ENCODE assay signal across 14 cellular contexts in the genomic region with DNA sequence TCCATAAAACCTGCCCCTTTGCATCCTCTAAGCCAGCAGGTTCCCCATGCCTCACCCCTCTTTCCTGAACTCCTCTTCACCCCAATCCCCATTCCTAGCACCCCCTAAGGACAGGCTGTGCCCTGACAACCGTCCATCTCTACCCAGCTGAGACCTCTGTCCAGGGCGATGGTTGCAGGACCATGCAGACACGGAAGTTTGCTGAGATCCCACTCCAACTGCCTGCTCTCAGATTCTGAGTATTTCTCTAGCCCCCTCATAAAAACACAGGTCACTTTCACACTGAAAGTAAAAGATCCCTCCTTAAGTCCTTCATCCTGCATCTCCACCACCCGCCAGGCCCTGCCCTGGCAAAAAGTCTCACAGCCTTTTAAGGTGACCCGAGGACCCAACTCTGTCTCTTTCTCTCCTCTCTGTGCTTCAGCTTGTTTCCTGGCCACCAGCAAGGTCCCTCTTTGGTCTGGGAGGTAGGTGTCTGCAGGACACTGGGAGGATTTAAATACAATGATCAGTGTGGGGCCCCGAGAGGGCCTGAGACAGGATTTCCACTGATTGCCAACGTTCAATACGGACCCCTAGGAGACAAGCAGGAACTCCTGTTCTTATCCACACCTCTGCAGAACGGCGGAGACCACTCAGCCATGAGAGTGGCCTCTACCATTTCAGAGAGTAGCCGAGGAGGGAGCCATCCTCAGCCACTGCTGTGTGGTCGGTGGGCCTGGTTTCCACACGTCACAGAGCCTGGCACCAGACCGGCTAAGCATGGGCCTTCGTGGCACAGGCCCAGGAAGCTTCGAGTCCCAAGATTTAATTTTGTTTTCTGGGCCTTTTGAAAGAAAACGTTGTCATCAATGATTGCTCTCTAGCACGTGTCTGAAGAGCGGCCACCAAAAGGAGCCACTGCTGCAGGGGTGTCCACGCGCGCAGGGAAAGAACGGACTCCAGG. TPM values are rescaled to one million over a fixed set of nuclear protein-coding genes. Genes with fewer than 3 reads are reported as not detected.
DNase-seq lines count a peak whose midpoint lies in the region; ATAC-seq and TF ChIP-seq lines count a peak whose summit lies in the region.
"Had no signal": no experiment of that assay in that cellular context is flagged by ENCODE, and none has a peak within 500 bp of the region (broad histone marks: within the 10 kb centered on the region; RNA-seq: fewer than 3 reads in every experiment).

No MANE protein-coding gene starts in this region.

- H3K36me3 Mint-ChIP-seq in activated T-cell treated with anti-CD3 and anti-CD28 coated beads, Interleukin-2, amount 50 U/mL, for 72 hours (ENCODE audit: insufficient read depth in 2 of 2), result no peaks in the 10 kb centered on the region
- H3K36me3 Mint-ChIP-seq in stimulated activated effector memory CD8-positive, alpha-beta T cell treated with anti-CD3 and anti-CD28 coated beads, Interleukin-12 subunit alpha, Interleukin-12 subunit beta, amount 100 ng/mL, for 72 hours, result no peaks in the 10 kb centered on the region
- no peaks in the 10 kb centered on the region for H3K36me3 Mint-ChIP-seq in effector memory CD8-positive, alpha-beta T cell (ENCODE audit: insufficient read depth)
- H3K36me3 Mint-ChIP-seq: naive B cell had no signal

- peaks cover 34% of the 10 kb centered on the region for H3K4me1 Mint-ChIP-seq in activated T-cell treated with anti-CD3 and anti-CD28 coated beads, Interleukin-2, amount 50 U/mL, for 72 hours (ENCODE audit: low read depth)
- peaks cover 26% of the 10 kb centered on the region for H3K4me1 Mint-ChIP-seq in stimulated activated effector memory CD8-positive, alpha-beta T cell treated with anti-CD3 and anti-CD28 coated beads, Interleukin-12 subunit alpha, Interleukin-12 subunit beta, amount 100 ng/mL, for 72 hours
- H3K4me1 Mint-ChIP-seq in effector memory CD8-positive, alpha-beta T cell (ENCODE audit: low read depth in 2 of 2), result peaks cover 0 to 9% of the 10 kb centered on the region in 2 donors

- ATAC-seq in activated T-cell treated with anti-CD3 and anti-CD28 coated beads, Interleukin-2, amount 50 U/mL, for 72 hours (replicated peaks in 1 of 2), result no peak
- no peak for ATAC-seq in stimulated activated effector memory CD8-positive, alpha-beta T cell treated with anti-CD3 and anti-CD28 coated beads, Interleukin-12 subunit alpha, Interleukin-12 subunit beta, amount 100 ng/mL, for 72 hours
- ATAC-seq in effector memory CD8-positive, alpha-beta T cell (replicated peaks), result no peak

- H3K4me3 Mint-ChIP-seq in activated T-cell treated with anti-CD3 and anti-CD28 coated beads, Interleukin-2, amount 50 U/mL, for 72 hours, result peak overlapping the region; percentile 1 to 76
- peak overlapping the region; percentile 2 for H3K4me3 Mint-ChIP-seq in stimulated activated effector memory CD8-positive, alpha-beta T cell treated with anti-CD3 and anti-CD28 coated beads, Interleukin-12 subunit alpha, Interleukin-12 subunit beta, amount 100 ng/mL, for 72 hours
- no peak overlapping the region for H3K4me3 Mint-ChIP-seq in effector memory CD8-positive, alpha-beta T cell

- no peak for TF ChIP-seq CTCF in VCaP (conservative IDR thresholded peaks at IDR 0.05)

- H3K27ac ChIP-seq in VCaP, result peak overlapping the region; percentile 99
- H3K27ac ChIP-seq: SJSA1 had no signal

- H3K9me3 Mint-ChIP-seq in activated T-cell treated with anti-CD3 and anti-CD28 coated beads, Interleukin-2, amount 50 U/mL, for 72 hours, result no peaks in the 10 kb centered on the region
- H3K9me3 Mint-ChIP-seq in stimulated activated effector memory CD8-positive, alpha-beta T cell treated with anti-CD3 and anti-CD28 coated beads, Interleukin-12 subunit alpha, Interleukin-12 subunit beta, amount 100 ng/mL, for 72 hours, result no peaks in the 10 kb centered on the region
- H3K9me3 Mint-ChIP-seq in effector memory CD8-positive, alpha-beta T cell, result no peaks in the 10 kb centered on the region
- H3K9me3 Mint-ChIP-seq: naive B cell had no signal

- H3K27me3 Mint-ChIP-seq in activated T-cell treated with anti-CD3 and anti-CD28 coated beads, Interleukin-2, amount 50 U/mL, for 72 hours (ENCODE audit: low read depth), result peaks cover 23% of the 10 kb centered on the region
- H3K27me3 Mint-ChIP-seq in effector memory CD8-positive, alpha-beta T cell, result peaks cover 10 to 29% of the 10 kb centered on the region in 2 donors

- no peak overlapping the region for H3K27ac Mint-ChIP-seq in activated T-cell treated with anti-CD3 and anti-CD28 coated beads, Interleukin-2, amount 50 U/mL, for 72 hours
- no peak overlapping the region for H3K27ac Mint-ChIP-seq in stimulated activated effector memory CD8-positive, alpha-beta T cell treated with anti-CD3 and anti-CD28 coated beads, Interleukin-12 subunit alpha, Interleukin-12 subunit beta, amount 100 ng/mL, for 72 hours
- peak overlapping the region in 1 of 2 donors; percentile 24 for H3K27ac Mint-ChIP-seq in effector memory CD8-positive, alpha-beta T cell

- DNase-seq in activated T-cell treated with anti-CD3 and anti-CD28 coated beads, Interleukin-2, amount 50 U/mL, for 72 hours, result no peak
- no peak for DNase-seq in activated T-cell treated with anti-CD3 and anti-CD28 coated beads, Interleukin-2, amount 50 U/mL, for 48 hours
- DNase-seq in islet precursor cell, result peak; percentile 54
- DNase-seq in stimulated activated effector memory CD8-positive, alpha-beta T cell treated with anti-CD3 and anti-CD28 coated beads, Interleukin-12 subunit alpha, Interleukin-12 subunit beta, amount 100 ng/mL, for 72 hours (ENCODE audit: low spot score in 2 of 2), result no peak
- no peak for DNase-seq in ureter (ENCODE audit: low spot score)
- no peak for DNase-seq in NCI-H446 (lab: John Stamatoyannopoulos, UW)
- DNase-seq in effector memory CD8-positive, alpha-beta T cell, result no peak
- DNase-seq: cortex of kidney, DMS79 treated with DMSO at 0.1 percent for 48 hours, naive B cell, NCI-H1092 treated with DMSO at 0.1 percent for 48 hours, NCI-H526 treated with DMSO at 0.1 percent for 48 hours had no signal

RNA-seq across cellular contexts. Expression of a gene that starts 27.9 kb away (rescaled TPM):
- not detected for total RNA-seq in activated T-cell treated with anti-CD3 and anti-CD28 coated beads, Interleukin-2, amount 50 U/mL, for 72 hours
- not detected for total RNA-seq in ureter
- total RNA-seq: SJSA1 had no signal

RNA-seq across cellular contexts. Expression of a gene that starts 53.3 kb away (rescaled TPM):
- total RNA-seq in activated T-cell treated with anti-CD3 and anti-CD28 coated beads, Interleukin-2, amount 50 U/mL, for 72 hours, result not detected
- not detected for total RNA-seq in ureter
- total RNA-seq: SJSA1 had no signal

Comparison
In these comparisons a context has a peak if more than half of its experiments do, and no peak if none do; other contexts are left out.
1. H3K4me3 Mint-ChIP-seq: peak in activated T-cell treated with anti-CD3 and anti-CD28 coated beads, Interleukin-2, amount 50 U/mL, for 72 hours (2 of 2) and stimulated activated effector memory CD8-positive, alpha-beta T cell treated with anti-CD3 and anti-CD28 coated beads, Interleukin-12 subunit alpha, Interleukin-12 subunit beta, amount 100 ng/mL, for 72 hours (single experiment); none in effector memory CD8-positive, alpha-beta T cell (0 of 2).